1 cellular context compared by ENCODE assay signal in the genomic region with DNA sequence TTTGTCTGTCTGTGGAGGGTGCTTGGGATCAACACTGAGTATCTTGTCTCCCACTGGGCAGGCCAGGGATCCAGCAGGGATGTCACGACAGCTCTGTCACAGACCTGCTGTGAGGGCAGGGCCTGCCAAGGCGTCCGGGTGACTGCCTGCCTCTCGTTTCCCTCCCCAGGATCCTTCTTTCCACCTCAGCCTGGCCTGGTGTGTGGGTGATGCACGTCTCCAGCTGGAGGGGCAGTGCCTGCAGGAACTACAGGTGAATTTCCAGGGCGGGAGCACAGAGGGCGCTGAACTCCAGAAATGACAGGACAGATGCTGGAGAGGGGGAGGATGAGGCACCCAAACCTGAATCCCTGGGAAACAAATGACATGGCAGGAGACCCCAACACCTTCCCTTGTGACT.
TF ChIP-seq lines count a peak whose summit lies in the region.

No MANE protein-coding gene starts in this region.

TF ChIP-seq in H1, 55 proteins besides CTCF, POLR2A, EP300 and RAD21:
- TF ChIP-seq TEAD4 (IDR thresholded peaks at IDR 0.05; ENCODE audit: low read depth, low read length) (no peak; the same call in 1 of the 2 replicates), BACH1 (IDR thresholded peaks at IDR 0.05; ENCODE audit: low read length) (no peak), TBP (IDR thresholded peaks at IDR 0.05; ENCODE audit: low read depth, low read length) (no peak), SAP30 (IDR thresholded peaks at IDR 0.05; ENCODE audit: insufficient read depth, insufficient replicate concordance, low read length) (no peak), USF2 (IDR thresholded peaks at IDR 0.05; ENCODE audit: low read length) (no peak), POU5F1 (IDR thresholded peaks at IDR 0.05; ENCODE audit: low read depth, low read length) (no peak), HDAC6 (IDR thresholded peaks at IDR 0.05; ENCODE audit: low read depth, low read length) (no peak)
- TF ChIP-seq, protein P1, sequence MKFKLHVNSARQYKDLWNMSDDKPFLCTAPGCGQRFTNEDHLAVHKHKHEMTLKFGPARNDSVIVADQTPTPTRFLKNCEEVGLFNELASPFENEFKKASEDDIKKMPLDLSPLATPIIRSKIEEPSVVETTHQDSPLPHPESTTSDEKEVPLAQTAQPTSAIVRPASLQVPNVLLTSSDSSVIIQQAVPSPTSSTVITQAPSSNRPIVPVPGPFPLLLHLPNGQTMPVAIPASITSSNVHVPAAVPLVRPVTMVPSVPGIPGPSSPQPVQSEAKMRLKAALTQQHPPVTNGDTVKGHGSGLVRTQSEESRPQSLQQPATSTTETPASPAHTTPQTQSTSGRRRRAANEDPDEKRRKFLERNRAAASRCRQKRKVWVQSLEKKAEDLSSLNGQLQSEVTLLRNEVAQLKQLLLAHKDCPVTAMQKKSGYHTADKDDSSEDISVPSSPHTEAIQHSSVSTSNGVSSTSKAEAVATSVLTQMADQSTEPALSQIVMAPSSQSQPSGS (IDR thresholded peaks at IDR 0.05; ENCODE audit: low read length): no peak
